ENCODE assay signal across 1 cellular context in the genomic region with DNA sequence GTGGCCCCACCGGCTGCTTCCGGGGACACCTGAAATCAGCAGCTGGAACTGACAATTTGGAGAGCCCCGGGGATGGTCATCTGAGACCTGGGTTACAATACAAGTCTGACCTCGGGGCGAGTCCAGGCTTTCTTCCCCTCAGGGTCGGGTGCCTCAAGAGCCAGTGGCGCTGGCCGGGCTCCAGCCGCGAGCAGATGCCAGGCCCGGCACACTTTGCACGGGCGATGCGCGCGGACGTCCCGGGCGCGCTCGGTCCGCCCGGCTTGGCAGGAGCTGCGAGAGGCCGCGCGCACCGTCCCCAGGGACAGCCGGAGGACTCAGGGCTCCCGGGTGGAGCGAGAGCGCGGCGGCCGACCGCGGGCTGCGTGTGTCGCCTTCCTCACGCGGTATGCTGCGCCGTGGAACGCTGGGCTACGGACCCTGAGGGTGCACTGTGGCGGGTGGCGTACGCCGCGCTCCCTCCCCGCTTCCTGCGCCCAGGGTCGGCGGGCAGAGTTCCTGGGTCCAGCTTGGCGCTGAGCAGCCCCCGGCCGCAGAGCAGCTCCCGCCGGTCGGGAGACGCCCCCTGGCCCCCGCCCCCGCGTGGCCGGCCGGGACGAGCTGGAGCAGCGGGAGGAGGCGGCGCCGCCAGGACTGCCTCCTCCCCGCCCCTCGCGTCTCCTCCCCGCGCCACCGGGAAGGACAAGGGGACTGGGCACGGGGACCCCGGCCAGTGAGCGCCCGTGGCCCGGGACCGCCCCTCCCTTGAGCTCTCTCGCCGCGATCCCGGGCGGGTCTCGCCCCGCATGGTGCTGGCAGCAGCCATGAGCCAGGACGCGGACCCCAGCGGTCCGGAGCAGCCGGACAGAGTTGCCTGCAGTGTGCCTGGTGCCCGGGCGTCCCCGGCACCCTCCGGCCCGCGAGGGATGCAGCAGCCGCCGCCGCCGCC.
TF ChIP-seq lines count a peak whose summit lies in the region.

Gene RBM20, plus strand, starts transcription at position 667 of the 928 bp plus-strand sequence. Its CDS starts 119 bp downstream, at position 786.

TF ChIP-seq in K562, 482 proteins besides CTCF, POLR2A, EP300 and RAD21 (continued from another document and continues in another):
- TF ChIP-seq EGR1 (conservative IDR thresholded peaks at IDR 0.05) (0 out of 2 replicates have a peak, but pooled peaks have one; percentile 8), CBX1 (IDR thresholded peaks at IDR 0.05; ENCODE audit: low read depth) (0 out of 2 replicates have a peak, but pooled peaks have one; percentile 26), POLR2G (IDR thresholded peaks at IDR 0.05; ENCODE audit: low read depth, low read length) (peak; percentile 75), IRF2 (CRISPR knock-in tag; IDR thresholded peaks at IDR 0.05) (no peak), CHD4 (IDR thresholded peaks at IDR 0.05; ENCODE audit: insufficient read depth, insufficient replicate concordance, low read depth, low read length, poor library complexity, severe bottlenecking) (no peak), ZNF263 (CRISPR knock-in tag; IDR thresholded peaks at IDR 0.05; ENCODE audit: borderline replicate concordance) (no peak), PHF8 (IDR thresholded peaks at IDR 0.05; ENCODE audit: borderline replicate concordance, low read length) (peak; percentile 47; the same call in 1 of the 2 replicates), HMBOX1 (IDR thresholded peaks at IDR 0.05) (no peak), RREB1 (CRISPR knock-in tag; IDR thresholded peaks at IDR 0.05) (no peak), HNRNPH1 (optimal IDR thresholded peaks at IDR 0.05; ENCODE audit: low read depth, low read length) (no peak), THAP12 (CRISPR knock-in tag; IDR thresholded peaks at IDR 0.05) (peak; percentile 6; the same call in 1 of the 2 replicates), HDAC2 (IDR thresholded peaks at IDR 0.05) (no peak), ZFP1 (CRISPR knock-in tag; IDR thresholded peaks at IDR 0.05) (no peak), NBN (IDR thresholded peaks at IDR 0.05; ENCODE audit: low read depth) (no peak), CEBPB (tag; IDR thresholded peaks at IDR 0.05) (no peak), CXXC5 (CRISPR knock-in tag; IDR thresholded peaks at IDR 0.05) (peak; percentile 55), CBX3 (IDR thresholded peaks at IDR 0.05; ENCODE audit: borderline replicate concordance in 1 of 2, low read length in 2 of 2) (0 out of 3 replicates have a peak, but pooled peaks of 1 of the 2 experiments have one; percentile 20), RBFOX2 (IDR thresholded peaks at IDR 0.05; ENCODE audit: low read depth, low read length) (peak; percentile 73), HMGN3 (IDR thresholded peaks at IDR 0.05; ENCODE audit: borderline replicate concordance, extremely low read depth, insufficient read length, low read depth, low read length) (peak; percentile 70), ATF3 (IDR thresholded peaks at IDR 0.05) (peak; percentile 26; the same call in 1 of the 2 replicates), ATF3 (CRISPR knock-in tag; conservative IDR thresholded peaks at IDR 0.05) (no peak), HDAC1 (IDR thresholded peaks at IDR 0.05) (0 out of 4 replicates have a peak, but pooled peaks of 1 of the 2 experiments have one; percentile 8), CHD2 (IDR thresholded peaks at IDR 0.05; ENCODE audit: low read depth, low read length) (no peak), NRF1 (conservative IDR thresholded peaks at IDR 0.05 in 1 of 2, IDR thresholded peaks at IDR 0.05 in 1 of 2) (no peak), ZNF277 (CRISPR knock-in tag; IDR thresholded peaks at IDR 0.05; ENCODE audit: borderline replicate concordance) (no peak), ZNF586 (CRISPR knock-in tag; conservative IDR thresholded peaks at IDR 0.05) (no peak), ZNF583 (CRISPR knock-in tag; IDR thresholded peaks at IDR 0.05) (no peak), C11orf30 (IDR thresholded peaks at IDR 0.05; ENCODE audit: low read depth) (no peak), TAF7 (tag; IDR thresholded peaks at IDR 0.05) (no peak)
- TF ChIP-seq, protein P1, sequence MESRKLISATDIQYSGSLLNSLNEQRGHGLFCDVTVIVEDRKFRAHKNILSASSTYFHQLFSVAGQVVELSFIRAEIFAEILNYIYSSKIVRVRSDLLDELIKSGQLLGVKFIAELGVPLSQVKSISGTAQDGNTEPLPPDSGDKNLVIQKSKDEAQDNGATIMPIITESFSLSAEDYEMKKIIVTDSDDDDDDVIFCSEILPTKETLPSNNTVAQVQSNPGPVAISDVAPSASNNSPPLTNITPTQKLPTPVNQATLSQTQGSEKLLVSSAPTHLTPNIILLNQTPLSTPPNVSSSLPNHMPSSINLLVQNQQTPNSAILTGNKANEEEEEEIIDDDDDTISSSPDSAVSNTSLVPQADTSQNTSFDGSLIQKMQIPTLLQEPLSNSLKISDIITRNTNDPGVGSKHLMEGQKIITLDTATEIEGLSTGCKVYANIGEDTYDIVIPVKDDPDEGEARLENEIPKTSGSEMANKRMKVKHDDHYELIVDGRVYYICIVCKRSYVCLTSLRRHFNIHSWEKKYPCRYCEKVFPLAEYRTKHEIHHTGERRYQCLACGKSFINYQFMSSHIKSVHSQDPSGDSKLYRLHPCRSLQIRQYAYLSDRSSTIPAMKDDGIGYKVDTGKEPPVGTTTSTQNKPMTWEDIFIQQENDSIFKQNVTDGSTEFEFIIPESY (CRISPR knock-in tag; IDR thresholded peaks at IDR 0.05): peak; percentile 99
- TF ChIP-seq, protein P2, sequence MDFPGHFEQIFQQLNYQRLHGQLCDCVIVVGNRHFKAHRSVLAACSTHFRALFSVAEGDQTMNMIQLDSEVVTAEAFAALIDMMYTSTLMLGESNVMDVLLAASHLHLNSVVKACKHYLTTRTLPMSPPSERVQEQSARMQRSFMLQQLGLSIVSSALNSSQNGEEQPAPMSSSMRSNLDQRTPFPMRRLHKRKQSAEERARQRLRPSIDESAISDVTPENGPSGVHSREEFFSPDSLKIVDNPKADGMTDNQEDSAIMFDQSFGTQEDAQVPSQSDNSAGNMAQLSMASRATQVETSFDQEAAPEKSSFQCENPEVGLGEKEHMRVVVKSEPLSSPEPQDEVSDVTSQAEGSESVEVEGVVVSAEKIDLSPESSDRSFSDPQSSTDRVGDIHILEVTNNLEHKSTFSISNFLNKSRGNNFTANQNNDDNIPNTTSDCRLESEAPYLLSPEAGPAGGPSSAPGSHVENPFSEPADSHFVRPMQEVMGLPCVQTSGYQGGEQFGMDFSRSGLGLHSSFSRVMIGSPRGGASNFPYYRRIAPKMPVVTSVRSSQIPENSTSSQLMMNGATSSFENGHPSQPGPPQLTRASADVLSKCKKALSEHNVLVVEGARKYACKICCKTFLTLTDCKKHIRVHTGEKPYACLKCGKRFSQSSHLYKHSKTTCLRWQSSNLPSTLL (IDR thresholded peaks at IDR 0.05): no peak
- TF ChIP-seq, protein P3, sequence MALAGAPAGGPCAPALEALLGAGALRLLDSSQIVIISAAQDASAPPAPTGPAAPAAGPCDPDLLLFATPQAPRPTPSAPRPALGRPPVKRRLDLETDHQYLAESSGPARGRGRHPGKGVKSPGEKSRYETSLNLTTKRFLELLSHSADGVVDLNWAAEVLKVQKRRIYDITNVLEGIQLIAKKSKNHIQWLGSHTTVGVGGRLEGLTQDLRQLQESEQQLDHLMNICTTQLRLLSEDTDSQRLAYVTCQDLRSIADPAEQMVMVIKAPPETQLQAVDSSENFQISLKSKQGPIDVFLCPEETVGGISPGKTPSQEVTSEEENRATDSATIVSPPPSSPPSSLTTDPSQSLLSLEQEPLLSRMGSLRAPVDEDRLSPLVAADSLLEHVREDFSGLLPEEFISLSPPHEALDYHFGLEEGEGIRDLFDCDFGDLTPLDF (CRISPR knock-in tag; IDR thresholded peaks at IDR 0.05): no peak
- TF ChIP-seq, protein P4, sequence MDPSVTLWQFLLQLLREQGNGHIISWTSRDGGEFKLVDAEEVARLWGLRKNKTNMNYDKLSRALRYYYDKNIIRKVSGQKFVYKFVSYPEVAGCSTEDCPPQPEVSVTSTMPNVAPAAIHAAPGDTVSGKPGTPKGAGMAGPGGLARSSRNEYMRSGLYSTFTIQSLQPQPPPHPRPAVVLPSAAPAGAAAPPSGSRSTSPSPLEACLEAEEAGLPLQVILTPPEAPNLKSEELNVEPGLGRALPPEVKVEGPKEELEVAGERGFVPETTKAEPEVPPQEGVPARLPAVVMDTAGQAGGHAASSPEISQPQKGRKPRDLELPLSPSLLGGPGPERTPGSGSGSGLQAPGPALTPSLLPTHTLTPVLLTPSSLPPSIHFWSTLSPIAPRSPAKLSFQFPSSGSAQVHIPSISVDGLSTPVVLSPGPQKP (CRISPR knock-in tag; IDR thresholded peaks at IDR 0.05): no peak
- TF ChIP-seq, protein P5, sequence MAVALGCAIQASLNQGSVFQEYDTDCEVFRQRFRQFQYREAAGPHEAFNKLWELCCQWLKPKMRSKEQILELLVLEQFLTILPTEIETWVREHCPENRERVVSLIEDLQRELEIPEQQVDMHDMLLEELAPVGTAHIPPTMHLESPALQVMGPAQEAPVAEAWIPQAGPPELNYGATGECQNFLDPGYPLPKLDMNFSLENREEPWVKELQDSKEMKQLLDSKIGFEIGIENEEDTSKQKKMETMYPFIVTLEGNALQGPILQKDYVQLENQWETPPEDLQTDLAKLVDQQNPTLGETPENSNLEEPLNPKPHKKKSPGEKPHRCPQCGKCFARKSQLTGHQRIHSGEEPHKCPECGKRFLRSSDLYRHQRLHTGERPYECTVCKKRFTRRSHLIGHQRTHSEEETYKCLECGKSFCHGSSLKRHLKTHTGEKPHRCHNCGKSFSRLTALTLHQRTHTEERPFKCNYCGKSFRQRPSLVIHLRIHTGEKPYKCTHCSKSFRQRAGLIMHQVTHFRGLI (CRISPR knock-in tag; IDR thresholded peaks at IDR 0.05): no peak
